ENCODE assay signal across 8 cellular contexts in the genomic region with DNA sequence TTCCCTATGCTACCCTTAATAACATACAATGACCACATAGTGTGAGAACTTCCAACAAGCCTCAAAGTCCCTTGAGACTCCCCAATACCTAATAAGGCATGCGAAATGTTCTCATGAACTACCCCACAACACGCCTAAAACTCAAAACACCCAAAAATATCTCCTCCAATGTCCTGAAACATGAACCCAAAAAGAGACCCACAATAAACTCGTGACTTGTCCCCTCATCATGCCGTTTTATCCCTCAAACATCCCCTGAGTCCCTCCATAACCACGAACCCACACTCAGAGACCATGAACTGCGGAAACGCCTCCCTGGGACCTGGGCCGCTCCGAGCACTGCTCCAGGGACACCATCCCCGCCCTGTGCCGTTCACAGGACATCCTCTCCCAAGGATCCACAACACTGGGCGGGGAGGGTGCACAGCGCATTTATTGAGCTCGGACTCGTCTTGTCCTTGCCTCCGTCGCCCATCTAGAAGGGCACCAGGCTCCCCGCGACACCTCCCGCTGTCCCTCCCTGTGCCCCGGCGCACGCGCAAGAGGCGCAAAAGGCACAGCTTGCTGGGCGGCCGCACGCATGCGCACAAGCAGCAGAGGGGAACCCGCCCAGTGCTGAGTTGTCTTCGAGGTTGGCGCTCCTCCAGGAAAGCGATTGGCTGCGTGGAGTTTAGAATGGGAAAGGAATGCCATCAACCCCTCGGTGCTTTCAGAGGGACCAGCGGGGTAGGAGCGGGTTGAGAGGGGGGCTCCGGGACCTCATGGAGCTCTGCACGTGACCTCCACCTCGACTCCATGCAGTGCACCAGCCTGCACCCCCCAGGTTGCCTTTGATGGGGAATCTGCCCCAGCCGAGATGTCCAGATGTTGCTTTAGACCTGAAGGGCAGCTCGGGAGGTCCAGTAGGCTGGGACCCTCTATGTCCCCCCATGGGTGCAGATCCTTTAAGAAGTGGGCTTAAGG. TPM values are rescaled to one million over a fixed set of nuclear protein-coding genes. Genes with fewer than 3 reads are reported as not detected.
DNase-seq lines count a peak whose midpoint lies in the region; ATAC-seq, FAIRE-seq and TF ChIP-seq lines count a peak whose summit lies in the region.

No MANE protein-coding gene starts in this region.

- DNase-seq in A172 (ENCODE audit: low spot score) = peak; percentile 84
- DNase-seq in HPDE6-E6E7 (ENCODE audit: extremely low spot score) = peak; percentile 90
- peak; percentile 40 for DNase-seq in SHP77 treated with DMSO at 0.1 percent for 48 hours (lab: John Stamatoyannopoulos, UW)
- DNase-seq in activated naive CD4-positive, alpha-beta T cell (lab: John Stamatoyannopoulos, UW) = peak; percentile 57 to 83 (median 74)
- peak; percentile 90 to 96 for DNase-seq in frontal cortex (ENCODE audit: low spot score in 2 of 2)

- peak overlapping the region; percentile 75 for H3K4me2 ChIP-seq in parathyroid adenoma (ENCODE audit: low read length)

- no peak for TF ChIP-seq CTCF in parathyroid adenoma (IDR thresholded peaks at IDR 0.05)

- FAIRE-seq in frontal cortex (lab: Jason Lieb, UNC) = no peak

- peak overlapping the region; percentile 70 for H3K27ac ChIP-seq in parathyroid adenoma
- H3K27ac ChIP-seq in thymus (ENCODE audit: low read depth) = peak overlapping the region; percentile 74

- peak overlapping the region; percentile 100 for H2AFZ ChIP-seq in parathyroid adenoma

- peaks cover 10% of the 10 kb centered on the region for H3K4me1 ChIP-seq in parathyroid adenoma
- no peaks in the 10 kb centered on the region for H3K4me1 ChIP-seq in thymus (ENCODE audit: control insufficient read depth, insufficient read depth, low read length)

- H3K79me2 ChIP-seq in parathyroid adenoma = no peaks in the 10 kb centered on the region

- peak; percentile 60 for ATAC-seq in GM18858 (IDR thresholded peaks at IDR 0.05; ENCODE audit: unreplicated experiment)

- H3K27me3 ChIP-seq in parathyroid adenoma (ENCODE audit: control insufficient read depth, insufficient read depth, low read length) (no peaks in the 10 kb centered on the region), thymus (ENCODE audit: control insufficient read depth, insufficient read depth) (no peaks in the 10 kb centered on the region)

- H3K4me3 ChIP-seq in parathyroid adenoma (ENCODE audit: low read depth, low read length) (peak overlapping the region; percentile 52), thymus (ENCODE audit: low read length) (peak overlapping the region; percentile 53)

- no peak overlapping the region for H3K9ac ChIP-seq in parathyroid adenoma

- H3K36me3 ChIP-seq in parathyroid adenoma (ENCODE audit: control insufficient read depth, insufficient read depth, low read length) (no peaks in the 10 kb centered on the region), thymus (ENCODE audit: control insufficient read depth, insufficient read depth) (no peaks in the 10 kb centered on the region)

- WGBS in thymus = 22% methylated on average over 42 of the region's 42 CpGs

- H3K9me3 ChIP-seq in parathyroid adenoma (ENCODE audit: control insufficient read depth, low read length) = no peaks in the 10 kb centered on the region
- H3K9me3 ChIP-seq in thymus (ENCODE audit: control insufficient read depth) = no peaks in the 10 kb centered on the region

RNA-seq across cellular contexts. Expression of gene FXYD3, which starts 8.8 kb away (rescaled TPM):
- total RNA-seq in A172 (2014; rRNA removed; shearing (Covaris generic)) = 4.8 TPM in 1 of 2 replicates, not detected in the other
- total RNA-seq in frontal cortex = not detected
- 175 TPM for polyA plus RNA-seq in thymus

RNA-seq across cellular contexts. Expression of gene LGI4, which starts 10.5 kb away (rescaled TPM):
- total RNA-seq in A172 (2014; rRNA removed; shearing (Covaris generic)) = 0.43 TPM in 1 of 2 replicates, not detected in the other
- total RNA-seq in frontal cortex = 9.0 TPM
- 9.8 TPM for polyA plus RNA-seq in thymus

RNA-seq across cellular contexts. Expression of gene FXYD1, which starts 14.2 kb away (rescaled TPM):
- total RNA-seq in A172 (2014; rRNA removed; shearing (Covaris generic)) = not detected in 2 replicates
- total RNA-seq in frontal cortex = not detected
- 17.1 TPM for polyA plus RNA-seq in thymus

RNA-seq across cellular contexts. Expression of gene FXYD7, which starts 18.7 kb away (rescaled TPM):
- not detected in 2 replicates for total RNA-seq in A172 (2014; rRNA removed; shearing (Covaris generic))
- total RNA-seq in frontal cortex = 10.6 TPM
- polyA plus RNA-seq in thymus = 1.9 TPM

RNA-seq across cellular contexts. Expression of gene FXYD5, which starts 30.2 kb away (rescaled TPM):
- 93.9 and 103 TPM in 2 replicates for total RNA-seq in A172 (2014; rRNA removed; shearing (Covaris generic))
- total RNA-seq in frontal cortex = not detected
- polyA plus RNA-seq in thymus = 136 TPM

Comparison
In these comparisons a context has a peak if more than half of its experiments do, and no peak if none do; other contexts are left out.
1. Peak in every context shown above with its lines: DNase-seq, ATAC-seq, H3K4me3 ChIP-seq and H3K27ac ChIP-seq.
2. DNase-seq: peak in every context shown above with its lines; median percentile 93 in frontal cortex; 90 in HPDE6-E6E7; 84 in A172; 74 in activated naive CD4-positive, alpha-beta T cell; 40 in SHP77 treated with DMSO at 0.1 percent for 48 hours.